ENCODE assay signal across 8 cellular contexts in genomic region chr1:92961131-92961895, GRCh38. TPM values are rescaled to one million over a fixed set of nuclear protein-coding genes. Genes with fewer than 3 reads are reported as not detected.
A peak's percentile ranks its signal among the peaks of the same experiment; 100 is the strongest.
DNase-seq lines count a peak whose midpoint lies in the region; ATAC-seq and TF ChIP-seq lines count a peak whose summit lies in the region.

TSS of gene DIPK1A (minus strand) at chr1:92961462. CDS start at chr1:92961429, 33 bp downstream.

- H3K27me3 ChIP-seq in ectodermal cell (ENCODE audit: control insufficient read depth, insufficient read depth, low read length, poor library complexity, severe bottlenecking): peaks cover 17% of the 10 kb centered on the region

- POLR2A ChIA-PET in activated CD4-positive, alpha-beta memory T cell treated with anti-CD3 and anti-CD28 coated beads, Interleukin-2, amount 10 ng/mL, durations not matched to agents 7 days and 5 days (lab: Charles Lee): interaction anchor here (0.8 to 10.0 kb wide), 25 partner anchors 11 to 475 kb away, joined by 3 to 259 read pairs (median 11); partner anchors contain the start of genes CCDC18, DR1, GFI1 and MTF2

- CTCF ChIA-PET in activated CD4-positive, alpha-beta memory T cell treated with anti-CD3 and anti-CD28 coated beads, Interleukin-2, amount 10 ng/mL, durations not matched to agents 7 days and 5 days (lab: Charles Lee): interaction anchor here (0.5 to 9.6 kb wide), 29 partner anchors 8 to 595 kb away, joined by 3 to 176 read pairs (median 5); partner anchors contain the start of genes MTF2 and RPL5

- peak within 1 kb of the TSS; percentile 90 for H3K4me3 ChIP-seq in AG09309 (ENCODE audit: control insufficient read depth, low read depth, low read length)
- peak within 1 kb of the TSS; percentile 85 for H3K4me3 ChIP-seq in ectodermal cell (ENCODE audit: insufficient read depth, low read depth, low read length)

- peaks cover 5% of the 10 kb centered on the region for H3K36me3 Mint-ChIP-seq in activated CD4-positive, alpha-beta memory T cell treated with anti-CD3 and anti-CD28 coated beads, Interleukin-2, amount 10 ng/mL, durations not matched to agents 7 days and 5 days (ENCODE audit: low read depth)
- H3K36me3 Mint-ChIP-seq in memory B cell: peaks cover 2% of the 10 kb centered on the region

- H3K9me3 ChIP-seq in ectodermal cell (ENCODE audit: control insufficient read depth, low read length): no peaks in the 10 kb centered on the region

- H3K4me1 Mint-ChIP-seq in activated CD4-positive, alpha-beta memory T cell treated with anti-CD3 and anti-CD28 coated beads, Interleukin-2, amount 10 ng/mL, durations not matched to agents 7 days and 5 days: peaks cover 33% of the 10 kb centered on the region
- H3K4me1 Mint-ChIP-seq in memory B cell: peaks cover 21% of the 10 kb centered on the region

- H3K36me3 ChIP-seq in ectodermal cell (ENCODE audit: control insufficient read depth, insufficient read depth, low read length): no peaks in the 10 kb centered on the region

- H3K27me3 Mint-ChIP-seq in activated CD4-positive, alpha-beta memory T cell treated with anti-CD3 and anti-CD28 coated beads, Interleukin-2, amount 10 ng/mL, durations not matched to agents 7 days and 5 days: no peaks in the 10 kb centered on the region
- H3K27me3 Mint-ChIP-seq in memory B cell: no peaks in the 10 kb centered on the region

- DNase-seq in AG09309 (ENCODE audit: low read depth) (no peak), NCI-H526 treated with DMSO at 0.1 percent for 48 hours (lab: John Stamatoyannopoulos, UW) (peak; percentile 58), memory B cell (ENCODE audit: low spot score in 2 of 2) (peak; percentile 78)
- DNase-seq in activated CD4-positive, alpha-beta memory T cell treated with anti-CD3 and anti-CD28 coated beads, Interleukin-2, amount 10 ng/mL, durations not matched to agents 7 days and 5 days: peak; percentile 82
- peak; percentile 38 for DNase-seq in stimulated activated CD8-positive, alpha-beta memory T cell treated with anti-CD3 and anti-CD28 coated beads, Interleukin-12 subunit alpha, Interleukin-12 subunit beta, amount 100 ng/mL, for 24 hours (ENCODE audit: extremely low read depth)

- peak within 1 kb of the TSS; percentile 93 for H3K27ac Mint-ChIP-seq in activated CD4-positive, alpha-beta memory T cell treated with anti-CD3 and anti-CD28 coated beads, Interleukin-2, amount 10 ng/mL, durations not matched to agents 7 days and 5 days
- H3K27ac Mint-ChIP-seq in memory B cell: no peak within 1 kb of the TSS

- TF ChIP-seq CTCF in AG09309 (IDR thresholded peaks at IDR 0.05; ENCODE audit: control insufficient read depth, insufficient read depth, low read depth, low read length, missing control alignments): peak; percentile 8

- H3K4me3 Mint-ChIP-seq in activated CD4-positive, alpha-beta memory T cell treated with anti-CD3 and anti-CD28 coated beads, Interleukin-2, amount 10 ng/mL, durations not matched to agents 7 days and 5 days: peak within 1 kb of the TSS; percentile 94
- H3K4me3 Mint-ChIP-seq in memory B cell: peak within 1 kb of the TSS; percentile 96

- H3K27ac ChIP-seq in ectodermal cell (ENCODE audit: insufficient read depth, low read depth, low read length, poor library complexity, severe bottlenecking): peak within 1 kb of the TSS; percentile 16

- no peaks in the 10 kb centered on the region for H3K9me3 Mint-ChIP-seq in activated CD4-positive, alpha-beta memory T cell treated with anti-CD3 and anti-CD28 coated beads, Interleukin-2, amount 10 ng/mL, durations not matched to agents 7 days and 5 days
- no peaks in the 10 kb centered on the region for H3K9me3 Mint-ChIP-seq in memory B cell

- peak; percentile 36 for ATAC-seq in GM18873 (IDR thresholded peaks at IDR 0.05; ENCODE audit: low FRiP score, unreplicated experiment)
- ATAC-seq in HG03139 (IDR thresholded peaks at IDR 0.05; ENCODE audit: unreplicated experiment): peak; percentile 36
- peak; percentile 58 for ATAC-seq in memory B cell (ENCODE audit: low read depth)

- 0% methylated on average over 103 of the region's 103 CpGs for WGBS in ectodermal cell, 2 experiments

- peaks cover 3% of the 10 kb centered on the region for H3K4me1 ChIP-seq in ectodermal cell (ENCODE audit: control insufficient read depth, insufficient read depth, low read length)

RNA-seq across cellular contexts. Expression of gene DIPK1A, which starts in this region (rescaled TPM):
- 10 to 100 TPM; 12.7 to 17.2 TPM for total RNA-seq in activated CD4-positive, alpha-beta memory T cell treated with anti-CD3 and anti-CD28 coated beads, Interleukin-2, amount 10 ng/mL, durations not matched to agents 7 days and 5 days
- 4.1 TPM for polyA plus RNA-seq in ectodermal cell (2013, experiment 1 of 4)
- polyA plus RNA-seq in ectodermal cell (2013, experiment 2 of 4): 4.7 TPM
- 3.0 TPM for polyA plus RNA-seq in ectodermal cell (2013, experiment 3 of 4)
- 3.6 TPM for polyA plus RNA-seq in ectodermal cell (2013, experiment 4 of 4)
